Comparison of ENCODE assay signal across 12 cellular contexts in genomic region chr14:50813544-50813863, GRCh38. TPM values are rescaled to one million over a fixed set of nuclear protein-coding genes. Genes with fewer than 3 reads are reported as not detected.
DNase-seq lines count a peak whose midpoint lies in the region; ATAC-seq lines count a peak whose summit lies in the region.
"Had no signal": no experiment of that assay in that cellular context is flagged by ENCODE, and none has a peak within 500 bp of the region (broad histone marks: within the 10 kb centered on the region; RNA-seq: fewer than 3 reads in every experiment).

No MANE protein-coding gene starts in this region.

- peaks cover 24 to 57% (median 46%) of the 10 kb centered on the region in 4 donors for H3K4me1 Mint-ChIP-seq in CD4-positive, CD25-positive, alpha-beta regulatory T cell
- peaks cover 38% of the 10 kb centered on the region for H3K4me1 Mint-ChIP-seq in dendritic cell treated with granulocyte-macrophage colony-stimulating factor and Interleukin-4, amounts not matched to agents 40 ng/mL and 50 ng/mL, for 4 days (ENCODE audit: low read depth)

- H3K9me3 Mint-ChIP-seq in CD4-positive, CD25-positive, alpha-beta regulatory T cell = peaks cover 0 to 11% (median 0%) of the 10 kb centered on the region in 7 donors
- no peaks in the 10 kb centered on the region for H3K9me3 Mint-ChIP-seq in dendritic cell treated with granulocyte-macrophage colony-stimulating factor and Interleukin-4, amounts not matched to agents 40 ng/mL and 50 ng/mL, for 4 days

- peak in 2 of 3 donors; percentile 44 to 65 for DNase-seq in CD4-positive, CD25-positive, alpha-beta regulatory T cell
- peak; percentile 42 for DNase-seq in KG1 (lab: John Stamatoyannopoulos, UW)
- no peak for DNase-seq in NCI-H1092 (lab: John Stamatoyannopoulos, UW)
- DNase-seq in SK-N-DZ (ENCODE audit: low spot score) = no peak
- no peak for DNase-seq in T1000 (lab: John Stamatoyannopoulos, UW)
- DNase-seq in activated CD4-positive, alpha-beta T cell treated with anti-CD3 and anti-CD28 coated beads, Interleukin-2, amount 50 U/mL, for 4 hours = no peak
- DNase-seq: activated gamma-delta T cell treated with Interleukin-2 at 50 U/mL for 16 hours, DMS153 had no signal

- no peaks in the 10 kb centered on the region for H3K27me3 Mint-ChIP-seq in CD4-positive, CD25-positive, alpha-beta regulatory T cell
- H3K27me3 Mint-ChIP-seq in dendritic cell treated with granulocyte-macrophage colony-stimulating factor and Interleukin-4, amounts not matched to agents 40 ng/mL and 50 ng/mL, for 4 days = no peaks in the 10 kb centered on the region

- ATAC-seq in CD4-positive, CD25-positive, alpha-beta regulatory T cell (ENCODE audit: low read depth in 2 of 2) = peak; percentile 42 to 68
- ATAC-seq in GM19463 (IDR thresholded peaks at IDR 0.05; ENCODE audit: unreplicated experiment) = peak; percentile 61

- no peaks in the 10 kb centered on the region for H3K27me3 ChIP-seq in CD4-positive, CD25-positive, alpha-beta regulatory T cell (ENCODE audit: control insufficient read depth, insufficient read depth, low read length)

- H3K4me1 ChIP-seq in CD4-positive, CD25-positive, alpha-beta regulatory T cell (ENCODE audit: control insufficient read depth, insufficient read depth, low read length, poor library complexity, severe bottlenecking) = peaks cover 21% of the 10 kb centered on the region

- no peaks in the 10 kb centered on the region for H3K9me3 ChIP-seq in CD4-positive, CD25-positive, alpha-beta regulatory T cell (ENCODE audit: control insufficient read depth in 2 of 2, low read length in 2 of 2)

- H3K4me3 ChIP-seq in CD4-positive, CD25-positive, alpha-beta regulatory T cell (ENCODE audit: low read depth, low read length) = peak overlapping the region; percentile 54

- no peaks in the 10 kb centered on the region for H3K36me3 ChIP-seq in CD4-positive, CD25-positive, alpha-beta regulatory T cell (ENCODE audit: control insufficient read depth, insufficient read depth, low read length)

- H3K4me3 Mint-ChIP-seq in CD4-positive, CD25-positive, alpha-beta regulatory T cell = peak overlapping the region; percentile 29 to 87 (median 84)
- peak overlapping the region; percentile 60 for H3K4me3 Mint-ChIP-seq in dendritic cell treated with granulocyte-macrophage colony-stimulating factor and Interleukin-4, amounts not matched to agents 40 ng/mL and 50 ng/mL, for 4 days

- intact Hi-C loops in dendritic cell treated with granulocyte-macrophage colony-stimulating factor and Interleukin-4, amounts not matched to agents 40 ng/mL and 50 ng/mL, for 4 days (cut with micrococcal nuclease) = no loop called here

- no peak overlapping the region for H3K27ac ChIP-seq in CD4-positive, CD25-positive, alpha-beta regulatory T cell (ENCODE audit: insufficient read depth, low read length, poor library complexity, severe bottlenecking)

- H3K27ac Mint-ChIP-seq in CD4-positive, CD25-positive, alpha-beta regulatory T cell = peak overlapping the region; percentile 87 to 97 (median 90)
- peak overlapping the region; percentile 83 for H3K27ac Mint-ChIP-seq in dendritic cell treated with granulocyte-macrophage colony-stimulating factor and Interleukin-4, amounts not matched to agents 40 ng/mL and 50 ng/mL, for 4 days

- peaks cover 25% of the 10 kb centered on the region for H3K36me3 Mint-ChIP-seq in CD4-positive, CD25-positive, alpha-beta regulatory T cell
- peaks cover 34% of the 10 kb centered on the region for H3K36me3 Mint-ChIP-seq in dendritic cell treated with granulocyte-macrophage colony-stimulating factor and Interleukin-4, amounts not matched to agents 40 ng/mL and 50 ng/mL, for 4 days (ENCODE audit: low read depth)

RNA-seq across cellular contexts. Expression of gene NIN, which starts 17.5 kb away (rescaled TPM):
- 78.2 TPM for total RNA-seq in CD4-positive, CD25-positive, alpha-beta regulatory T cell
- 10 to 100 TPM; 17.6 to 25.4 (median 21.4) TPM for polyA plus RNA-seq in CD4-positive, CD25-positive, alpha-beta regulatory T cell
- 11.7 and 22.0 TPM in 2 replicates for polyA plus RNA-seq in SK-N-DZ (2014; cell fraction: cytosol; rRNA removed)
- polyA plus RNA-seq in SK-N-DZ (2014; cell fraction: nucleus; rRNA removed) = 17.3 and 21.4 TPM in 2 replicates

RNA-seq across cellular contexts. Expression of gene ABHD12B, which starts 58.3 kb away (rescaled TPM):
- 0.64 TPM for total RNA-seq in CD4-positive, CD25-positive, alpha-beta regulatory T cell
- not detected for polyA plus RNA-seq in CD4-positive, CD25-positive, alpha-beta regulatory T cell
- polyA plus RNA-seq in SK-N-DZ (2014; cell fraction: cytosol; rRNA removed) = not detected in 2 replicates
- polyA plus RNA-seq in SK-N-DZ (2014; cell fraction: nucleus; rRNA removed) = 0.40 TPM in 1 of 2 replicates, not detected in the other
- total RNA-seq: skeletal muscle tissue, urinary bladder had no signal
- polyA plus RNA-seq: urinary bladder had no signal

Comparison
In these comparisons a context has a peak if more than half of its experiments do, and no peak if none do; other contexts are left out.
1. DNase-seq: peak in CD4-positive, CD25-positive, alpha-beta regulatory T cell (2 of 3) and KG1 (single experiment); none in NCI-H1092 (single experiment), SK-N-DZ (single experiment), T1000 (single experiment) and activated CD4-positive, alpha-beta T cell treated with anti-CD3 and anti-CD28 coated beads, Interleukin-2, amount 50 U/mL, for 4 hours (0 of 2).